Comparison of ENCODE assay signal across 10 cellular contexts in the genomic region with DNA sequence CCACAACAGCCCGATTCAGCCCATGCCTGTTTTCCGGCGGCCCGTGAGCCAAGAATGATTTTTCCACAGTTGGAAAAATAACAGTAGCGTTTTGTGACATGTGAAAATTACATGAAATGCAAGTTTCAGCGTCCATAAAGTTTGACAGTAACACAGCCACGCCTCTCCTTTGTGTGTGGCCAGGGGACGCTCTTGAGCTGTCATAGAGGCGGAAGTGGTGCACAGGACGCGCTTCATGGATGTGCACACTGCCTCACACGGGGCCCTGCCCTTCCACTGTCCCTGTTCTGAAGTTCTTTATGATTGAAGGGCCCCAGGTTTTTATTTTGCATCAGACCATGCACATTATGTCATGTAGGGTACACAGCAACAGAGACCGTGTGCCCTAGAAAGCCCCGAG. TPM values are rescaled to one million over a fixed set of nuclear protein-coding genes. Genes with fewer than 3 reads are reported as not detected.
DNase-seq lines count a peak whose midpoint lies in the region; ATAC-seq and TF ChIP-seq lines count a peak whose summit lies in the region.
"Had no signal": no experiment of that assay in that cellular context is flagged by ENCODE, and none has a peak within 500 bp of the region (broad histone marks: within the 10 kb centered on the region; RNA-seq: fewer than 3 reads in every experiment).

No MANE protein-coding gene starts in this region.

- H3K27me3 ChIP-seq in MM.1S (replicated peaks; ENCODE audit: insufficient read depth, low read length) (peaks cover 25% of the 10 kb centered on the region), neural progenitor cell (no peaks in the 10 kb centered on the region), vagina (no peaks in the 10 kb centered on the region)

- H3K9ac ChIP-seq in MM.1S (ENCODE audit: low read length), result no peak overlapping the region
- no peak overlapping the region for H3K9ac ChIP-seq in neural progenitor cell

- H3K9me2 ChIP-seq in MM.1S (replicated peaks; ENCODE audit: insufficient read depth, low read length), result no peaks in the 10 kb centered on the region

- H3K9me3 ChIP-seq in MM.1S (replicated peaks; ENCODE audit: insufficient read depth, low read length), result no peaks in the 10 kb centered on the region
- no peaks in the 10 kb centered on the region for H3K9me3 ChIP-seq in neural progenitor cell (ENCODE audit: low read depth)
- no peaks in the 10 kb centered on the region for H3K9me3 ChIP-seq in vagina
- H3K9me3 ChIP-seq: HAP-1 had no signal

- H3K4me3 Mint-ChIP-seq in activated T-cell treated with anti-CD3 and anti-CD28 coated beads, Interleukin-2, amount 50 U/mL, for 72 hours, result no peak overlapping the region
- no peak overlapping the region for H3K4me3 Mint-ChIP-seq in neural progenitor cell

- H3K4me3 ChIP-seq in GM12875 (ENCODE audit: low read depth, low read length) (no peak overlapping the region), MM.1S (ENCODE audit: low read length) (no peak overlapping the region), neural progenitor cell (no peak overlapping the region), vagina (no peak overlapping the region)
- H3K4me3 ChIP-seq: HAP-1 had no signal

- H3K27ac Mint-ChIP-seq in activated T-cell treated with anti-CD3 and anti-CD28 coated beads, Interleukin-2, amount 50 U/mL, for 72 hours, result no peak overlapping the region
- H3K27ac Mint-ChIP-seq in neural progenitor cell, result no peak overlapping the region

- H3K27ac ChIP-seq in MM.1S (ENCODE audit: low read length) (no peak overlapping the region), neural progenitor cell (no peak overlapping the region), vagina (no peak overlapping the region)

- H3K79me2 ChIP-seq in MM.1S (ENCODE audit: low read length) (no peaks in the 10 kb centered on the region), neural progenitor cell (ENCODE audit: low read depth) (no peaks in the 10 kb centered on the region)

- TF ChIP-seq CTCF in GM12875 (IDR thresholded peaks at IDR 0.05; ENCODE audit: borderline replicate concordance, insufficient read depth, low read depth, low read length) (peak; percentile 82), MM.1S (IDR thresholded peaks at IDR 0.05; ENCODE audit: low read length) (peak; percentile 62), neural progenitor cell (IDR thresholded peaks at IDR 0.05) (peak; percentile 57), vagina (IDR thresholded peaks at IDR 0.05) (no peak)

- H3K9me3 Mint-ChIP-seq in activated T-cell treated with anti-CD3 and anti-CD28 coated beads, Interleukin-2, amount 50 U/mL, for 72 hours, result no peaks in the 10 kb centered on the region
- H3K9me3 Mint-ChIP-seq in neural progenitor cell, result no peaks in the 10 kb centered on the region

- no peak for TF ChIP-seq POLR2A in vagina (IDR thresholded peaks at IDR 0.05)

- no peak overlapping the region for H3K4me2 ChIP-seq in MM.1S (ENCODE audit: low read depth, low read length)
- no peak overlapping the region for H3K4me2 ChIP-seq in neural progenitor cell

- intact Hi-C loops in vagina (cut with DNase I), result no loop called here

- peak; percentile 82 to 87 for ATAC-seq in activated T-cell treated with anti-CD3 and anti-CD28 coated beads, Interleukin-2, amount 50 U/mL, for 72 hours (replicated peaks in 1 of 2)
- ATAC-seq: left cardiac atrium had no signal

- H3K36me3 ChIP-seq in MM.1S (replicated peaks; ENCODE audit: insufficient read depth, low read length) (no peaks in the 10 kb centered on the region), neural progenitor cell (no peaks in the 10 kb centered on the region), vagina (no peaks in the 10 kb centered on the region)
- H3K36me3 ChIP-seq: HAP-1 had no signal

- peaks cover 0 to 2% of the 10 kb centered on the region in 2 donors for H3K36me3 Mint-ChIP-seq in activated T-cell treated with anti-CD3 and anti-CD28 coated beads, Interleukin-2, amount 50 U/mL, for 72 hours (ENCODE audit: insufficient read depth in 2 of 2)
- H3K36me3 Mint-ChIP-seq in neural progenitor cell, result peaks cover 7% of the 10 kb centered on the region

- H3K4me1 Mint-ChIP-seq in activated T-cell treated with anti-CD3 and anti-CD28 coated beads, Interleukin-2, amount 50 U/mL, for 72 hours (ENCODE audit: low read depth), result no peaks in the 10 kb centered on the region
- no peaks in the 10 kb centered on the region for H3K4me1 Mint-ChIP-seq in neural progenitor cell

- H2AFZ ChIP-seq in MM.1S (ENCODE audit: low read length), result no peak overlapping the region
- H2AFZ ChIP-seq in neural progenitor cell (replicated peaks), result no peak overlapping the region

- DNase-seq in MM.1S (peak; percentile 42), neural progenitor cell (ENCODE audit: low spot score) (peak; percentile 52), vagina (ENCODE audit: extremely low spot score in 2 of 2) (no peak), NCI-H2196 (lab: John Stamatoyannopoulos, UW; ENCODE audit: unreplicated experiment) (no peak), cerebellar nuclear complex (lab: John Stamatoyannopoulos, UW) (no peak)
- peak; percentile 46 to 52 for DNase-seq in activated T-cell treated with anti-CD3 and anti-CD28 coated beads, Interleukin-2, amount 50 U/mL, for 72 hours
- DNase-seq: left cardiac atrium, NCI-H226 had no signal

- H4K20me1 ChIP-seq in MM.1S (ENCODE audit: insufficient read depth, low read length) (no peaks in the 10 kb centered on the region), neural progenitor cell (ENCODE audit: low read depth) (no peaks in the 10 kb centered on the region)

- no peaks in the 10 kb centered on the region for H3F3A ChIP-seq in MM.1S (ENCODE audit: insufficient read depth, low read length)
- H3F3A ChIP-seq in neural progenitor cell (ENCODE audit: low read depth), result no peaks in the 10 kb centered on the region

- H3K27me3 Mint-ChIP-seq in activated T-cell treated with anti-CD3 and anti-CD28 coated beads, Interleukin-2, amount 50 U/mL, for 72 hours (ENCODE audit: low read depth), result no peaks in the 10 kb centered on the region
- peaks cover 6% of the 10 kb centered on the region for H3K27me3 Mint-ChIP-seq in neural progenitor cell (ENCODE audit: insufficient read depth, low read depth)

- H3K4me1 ChIP-seq in MM.1S (ENCODE audit: low read length) (peaks cover 3% of the 10 kb centered on the region; the same call in 1 of the 2 replicates), neural progenitor cell (no peaks in the 10 kb centered on the region), vagina (no peaks in the 10 kb centered on the region)
- H3K4me1 ChIP-seq: HAP-1 had no signal

RNA-seq across cellular contexts. Expression of gene ELAVL1, which starts 12.4 kb away (rescaled TPM):
- 100 to 1,000 TPM in 1 of 2 donors, 10 to 100 TPM in 1; 90.5 to 115 TPM for total RNA-seq in activated T-cell treated with anti-CD3 and anti-CD28 coated beads, Interleukin-2, amount 50 U/mL, for 72 hours
- 108 TPM in 2 replicates for total RNA-seq in neural progenitor cell (ENCODE audit: low replicate concordance)
- 40.5 TPM for total RNA-seq in vagina

RNA-seq across cellular contexts. Expression of gene CCL25, which starts 34.8 kb away (rescaled TPM):
- total RNA-seq in activated T-cell treated with anti-CD3 and anti-CD28 coated beads, Interleukin-2, amount 50 U/mL, for 72 hours, result under 1 TPM in 1 of 2 donors, not detected in 1; 0.60 TPM
- total RNA-seq in neural progenitor cell (ENCODE audit: low replicate concordance), result 1.2 TPM in 1 of 2 replicates, not detected in the other
- not detected for total RNA-seq in vagina
- total RNA-seq: left cardiac atrium had no signal

Comparison
In these comparisons a context has a peak if more than half of its experiments do, and no peak if none do; other contexts are left out.
1. CTCF ChIP-seq: peak in GM12875 (single experiment), MM.1S (single experiment) and neural progenitor cell (single experiment); none in vagina (0 of 3).
2. DNase-seq: peak in MM.1S (single experiment), activated T-cell treated with anti-CD3 and anti-CD28 coated beads, Interleukin-2, amount 50 U/mL, for 72 hours (2 of 2) and neural progenitor cell (single experiment); none in vagina (0 of 2), NCI-H2196 (single experiment) and cerebellar nuclear complex (0 of 2).